In genomic region chr9:111348821-111349271, GRCh38 we compare ENCODE assay signal across 1 cellular context.
TF ChIP-seq lines count a peak whose summit lies in the region.

No MANE protein-coding gene starts in this region.

TF ChIP-seq in K562, 482 proteins besides CTCF, POLR2A, EP300 and RAD21 (continued from another document):
- TF ChIP-seq HES1 (IDR thresholded peaks at IDR 0.05; ENCODE audit: low read depth) (peak; percentile 49; the same call in 1 of the 2 replicates), SMARCC2 (IDR thresholded peaks at IDR 0.05; ENCODE audit: low read depth) (no peak), NFIC (IDR thresholded peaks at IDR 0.05) (peak; percentile 10; the same call in 1 of the 2 replicates), ZNF609 (CRISPR knock-in tag; IDR thresholded peaks at IDR 0.05; ENCODE audit: borderline replicate concordance) (no peak), TEAD4 (IDR thresholded peaks at IDR 0.05; ENCODE audit: low read length) (peak; percentile 48; the same call in 1 of the 2 replicates), TEAD4 (CRISPR knock-in tag; IDR thresholded peaks at IDR 0.05; ENCODE audit: borderline replicate concordance) (no peak), ZNF274 (IDR thresholded peaks at IDR 0.05; ENCODE audit: borderline replicate concordance, low read depth, low read length) (no peak), HIVEP1 (CRISPR knock-in tag; IDR thresholded peaks at IDR 0.05) (no peak), ZNF239 (CRISPR knock-in tag; IDR thresholded peaks at IDR 0.05) (no peak), THRA (IDR thresholded peaks at IDR 0.05) (no peak)
